In the genomic region with DNA sequence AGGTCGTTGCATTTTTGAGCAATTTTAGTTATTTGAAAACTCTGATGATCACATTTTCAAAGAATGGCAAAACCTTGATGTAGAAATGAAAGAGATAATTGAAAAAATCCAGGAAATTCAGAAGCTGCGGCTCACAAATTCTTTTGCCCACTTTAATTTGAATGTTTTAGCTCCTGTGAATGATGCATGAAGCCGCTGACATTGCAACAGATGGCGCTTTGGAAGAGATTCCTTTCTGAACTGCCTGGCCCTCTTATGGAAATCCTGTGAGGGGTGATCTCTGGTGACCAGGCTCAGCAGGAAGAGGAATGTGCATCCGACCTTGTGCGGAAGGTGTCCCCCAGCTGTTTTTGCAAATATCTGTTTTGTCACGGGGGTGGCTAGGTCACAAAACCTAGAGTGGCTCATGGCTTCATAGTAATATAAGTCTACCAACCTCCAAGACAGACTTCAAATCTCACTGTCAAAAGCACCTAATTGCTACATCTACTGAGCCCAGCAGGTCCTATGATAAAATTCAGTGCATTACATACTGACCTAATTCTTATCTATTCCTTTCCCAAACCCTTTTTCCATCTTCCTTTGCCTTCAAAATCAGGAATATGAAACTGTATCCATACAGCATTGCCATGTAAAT, we compare ENCODE assay signal across 14 cellular contexts.
DNase-seq lines count a peak whose midpoint lies in the region; ATAC-seq, FAIRE-seq and TF ChIP-seq lines count a peak whose summit lies in the region.
"Had no signal": no experiment of that assay in that cellular context is flagged by ENCODE, and none has a peak within 500 bp of the region (broad histone marks: within the 10 kb centered on the region; RNA-seq: fewer than 3 reads in every experiment).

No MANE protein-coding gene starts in this region.

- no CpG with 5 or more reads among the region's 7 CpGs for WGBS in trophoblast cell (ENCODE audit: extremely low coverage, insufficient coverage, insufficient read length)

- DNase-seq in DMS 273 (lab: John Stamatoyannopoulos, UW; ENCODE audit: unreplicated experiment) (peak; percentile 58), DMS 273 treated with DMSO at 0.1 percent for 48 hours (lab: John Stamatoyannopoulos, UW) (no peak), NCI-H82 treated with DMSO at 0.1 percent for 48 hours (lab: John Stamatoyannopoulos, UW; ENCODE audit: unreplicated experiment) (peak; percentile 0), endothelial cell (ENCODE audit: low spot score) (peak; percentile 22), trophoblast cell (peak; percentile 68 to 95), MG63 (no peak), GM12891 (ENCODE audit: insufficient read length, low spot score) (no peak)
- DNase-seq in activated naive CD4-positive, alpha-beta T cell treated with anti-CD3 and anti-CD28 coated beads, Interleukin-2, amount 50 U/mL, for 72 hours (ENCODE audit: low spot score in 2 of 2) = no peak
- DNase-seq: effector memory CD4-positive, alpha-beta T cell; GDM1; KG1; natural killer cell; stimulated activated CD8-positive, alpha-beta memory T cell treated with anti-CD3 and anti-CD28 coated beads, Interleukin-4, amount 100 ng/mL, for 48 hours had no signal

- H3K4me1 ChIP-seq in trophoblast cell (ENCODE audit: control insufficient read depth in 1 of 2, insufficient read depth in 2 of 2, low read length in 2 of 2) = no peaks in the 10 kb centered on the region

- H3K4me3 ChIP-seq in trophoblast cell (ENCODE audit: low read depth, low read length) (no peak overlapping the region), MG63 (no peak overlapping the region)

- H3K36me3 Mint-ChIP-seq in endothelial cell (ENCODE audit: low read depth, unreplicated experiment) = no peaks in the 10 kb centered on the region
- H3K36me3 Mint-ChIP-seq in activated naive CD4-positive, alpha-beta T cell treated with anti-CD3 and anti-CD28 coated beads, Interleukin-2, amount 50 U/mL, for 72 hours = no peaks in the 10 kb centered on the region
- H3K36me3 Mint-ChIP-seq: natural killer cell had no signal

- H3K27me3 Mint-ChIP-seq in endothelial cell (ENCODE audit: unreplicated experiment) = peaks cover 1% of the 10 kb centered on the region

- H4K91ac ChIP-seq in trophoblast cell (ENCODE audit: low read depth, low read length) = peak overlapping the region; percentile 66

- no peak for TF ChIP-seq POLR2A in GM12891 (IDR thresholded peaks at IDR 0.05; ENCODE audit: low read depth, low read length)

- peak overlapping the region; percentile 66 for H4K8ac ChIP-seq in trophoblast cell (ENCODE audit: low read depth, low read length)

- FAIRE-seq in GM12891 (lab: Jason Lieb, UNC) = no peak

- no peak overlapping the region for H3K4me3 Mint-ChIP-seq in endothelial cell (ENCODE audit: unreplicated experiment)
- H3K4me3 Mint-ChIP-seq: natural killer cell had no signal

- peak overlapping the region; percentile 37 for H2BK12ac ChIP-seq in trophoblast cell (ENCODE audit: low read length)

- TF ChIP-seq CTCF in endothelial cell (IDR thresholded peaks at IDR 0.05; ENCODE audit: unreplicated experiment) = no peak

- no peak overlapping the region for H3K23ac ChIP-seq in trophoblast cell (ENCODE audit: low read length)

- peak overlapping the region; percentile 54 for H3K27ac ChIP-seq in trophoblast cell (ENCODE audit: low read depth, low read length)
- H3K27ac ChIP-seq: 22Rv1 had no signal

- H3K27me3 ChIP-seq in trophoblast cell (ENCODE audit: insufficient read depth, low read length) (no peaks in the 10 kb centered on the region), MG63 (no peaks in the 10 kb centered on the region)

- H3K9me3 Mint-ChIP-seq in endothelial cell (ENCODE audit: unreplicated experiment) = no peaks in the 10 kb centered on the region
- H3K9me3 Mint-ChIP-seq in activated naive CD4-positive, alpha-beta T cell treated with anti-CD3 and anti-CD28 coated beads, Interleukin-2, amount 50 U/mL, for 72 hours = no peaks in the 10 kb centered on the region
- H3K9me3 Mint-ChIP-seq: natural killer cell had no signal

- H3K36me3 ChIP-seq in trophoblast cell (ENCODE audit: control insufficient read depth in 1 of 2, insufficient read depth in 2 of 2, low read length in 2 of 2) = no peaks in the 10 kb centered on the region
- no peaks in the 10 kb centered on the region for H3K36me3 ChIP-seq in MG63

- H3K79me1 ChIP-seq in trophoblast cell (ENCODE audit: low read length) = peaks cover 8% of the 10 kb centered on the region

- H3K4ac ChIP-seq in trophoblast cell (ENCODE audit: low read depth, low read length) = peak overlapping the region; percentile 67

- H3K27ac Mint-ChIP-seq in endothelial cell (ENCODE audit: unreplicated experiment) = peak overlapping the region; percentile 61
- no peak overlapping the region for H3K27ac Mint-ChIP-seq in activated naive CD4-positive, alpha-beta T cell treated with anti-CD3 and anti-CD28 coated beads, Interleukin-2, amount 50 U/mL, for 72 hours
- H3K27ac Mint-ChIP-seq: natural killer cell had no signal

- H4K12ac ChIP-seq in trophoblast cell (ENCODE audit: low read depth, low read length) = peak overlapping the region; percentile 64

- no peak overlapping the region for H3K9ac ChIP-seq in trophoblast cell (ENCODE audit: low read length)

- peak overlapping the region; percentile 11 for H3K14ac ChIP-seq in trophoblast cell (ENCODE audit: low read length)

- no peak overlapping the region for H3K18ac ChIP-seq in trophoblast cell (ENCODE audit: low read length)

- H3K9me3 ChIP-seq in trophoblast cell (ENCODE audit: insufficient read depth, low read depth, low read length) = no peaks in the 10 kb centered on the region
- H3K9me3 ChIP-seq in MG63 = no peaks in the 10 kb centered on the region

- peak overlapping the region; percentile 18 for H2BK5ac ChIP-seq in trophoblast cell (ENCODE audit: low read depth, low read length, poor library complexity)

- H2AFZ ChIP-seq in trophoblast cell (ENCODE audit: insufficient read depth, low read length, poor library complexity) = no peak overlapping the region

- H2AK5ac ChIP-seq in trophoblast cell (ENCODE audit: low read length) = peak overlapping the region; percentile 35

- H2BK120ac ChIP-seq in trophoblast cell (ENCODE audit: insufficient read depth, low read length, poor library complexity) = peak overlapping the region; percentile 78

- ATAC-seq in activated naive CD4-positive, alpha-beta T cell treated with anti-CD3 and anti-CD28 coated beads, Interleukin-2, amount 50 U/mL, for 72 hours = no peak
- ATAC-seq: natural killer cell had no signal

- H3K79me2 ChIP-seq in trophoblast cell (ENCODE audit: control insufficient read depth, insufficient read depth, low read length, poor library complexity) = no peaks in the 10 kb centered on the region

- peaks cover 20% of the 10 kb centered on the region for H3K4me1 Mint-ChIP-seq in endothelial cell (ENCODE audit: unreplicated experiment)

- H3K4me2 ChIP-seq in trophoblast cell (ENCODE audit: low read length) = no peak overlapping the region

TF ChIP-seq in GM12891, 5 proteins besides CTCF, POLR2A, EP300 and RAD21:
- TF ChIP-seq SPI1 (IDR thresholded peaks at IDR 0.05; ENCODE audit: low read depth, low read length) = no peak
- no peak for TF ChIP-seq POU2F2 (IDR thresholded peaks at IDR 0.05; ENCODE audit: low read depth, low read length)
TF ChIP-seq in GM12891: peak in this region for 0.

Comparison
In these comparisons a context has a peak if more than half of its experiments do, and no peak if none do; other contexts are left out.
1. DNase-seq: peak in DMS 273 (single experiment), NCI-H82 treated with DMSO at 0.1 percent for 48 hours (single experiment), endothelial cell (single experiment) and trophoblast cell (2 of 2); none in DMS 273 treated with DMSO at 0.1 percent for 48 hours (single experiment), MG63 (single experiment), GM12891 (single experiment) and activated naive CD4-positive, alpha-beta T cell treated with anti-CD3 and anti-CD28 coated beads, Interleukin-2, amount 50 U/mL, for 72 hours (0 of 2).